Comparison of ENCODE assay signal across 26 cellular contexts in the genomic region with DNA sequence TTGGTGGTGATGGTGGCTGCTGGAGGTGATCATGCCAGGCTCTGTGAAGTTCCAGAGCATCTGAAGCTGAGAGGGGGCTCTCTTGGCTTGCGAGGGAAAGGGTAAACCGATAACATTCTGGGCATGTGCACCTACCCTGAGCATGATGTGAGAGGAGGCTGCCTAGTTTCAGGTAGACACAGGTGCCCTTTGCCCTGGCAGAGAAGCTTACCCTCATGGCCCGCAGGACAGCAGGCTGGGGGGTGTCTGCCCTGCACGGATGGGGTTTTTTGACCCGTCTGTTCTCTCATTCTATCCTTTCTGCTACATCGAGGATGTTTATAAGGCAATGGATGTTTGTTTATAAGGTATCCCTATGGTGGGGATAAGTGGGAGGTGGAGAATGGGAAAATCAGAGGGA.
"Had no signal": no experiment of that assay in that cellular context is flagged by ENCODE, and none has a peak within 500 bp of the region (broad histone marks: within the 10 kb centered on the region; RNA-seq: fewer than 3 reads in every experiment).

No MANE protein-coding gene starts in this region.

- H3K4me2 ChIP-seq: KMS-11 had no signal

- H3K9ac ChIP-seq: KMS-11 had no signal

- H3K36me3 ChIP-seq: Peyer's patch, SJSA1 had no signal

- H3K27ac ChIP-seq: body of pancreas, KMS-11, Peyer's patch, RWPE1, SJSA1 had no signal

- H3K4me3 ChIP-seq: body of pancreas, Peyer's patch, SJSA1 had no signal

- H3K4me1 ChIP-seq: body of pancreas, Peyer's patch, SJSA1 had no signal

- ATAC-seq: activated CD8-positive, alpha-beta T cell treated with anti-CD3 and anti-CD28 coated beads, Interleukin-2, amount 10 ng/mL, durations not matched to agents 7 days and 5 days; body of pancreas; WTC11 had no signal

- H3K9me3 ChIP-seq: body of pancreas, Peyer's patch, SJSA1 had no signal

- FAIRE-seq: bronchial epithelial cell had no signal

- H3K27me3 ChIP-seq: body of pancreas, Peyer's patch, SJSA1 had no signal

- DNase-seq: activated CD4-positive, alpha-beta T cell treated with anti-CD3 and anti-CD28 coated beads for 48 hours; activated CD4-positive, alpha-beta T cell treated with anti-CD3 and anti-CD28 coated beads, Interleukin-2, amount 50 U/mL, for 4 hours; activated CD4-positive, CD25-positive, alpha-beta regulatory T cell treated with anti-CD3 and anti-CD28 coated beads, Interleukin-2, amount 50 U/mL, for 72 hours; activated CD8-positive, alpha-beta T cell treated with anti-CD3 and anti-CD28 coated beads, Interleukin-2, amount 10 ng/mL, durations not matched to agents 7 days and 5 days; activated effector memory CD4-positive, alpha-beta T cell treated with Interleukin-2 at 50 U/mL for 16 hours; activated naive CD4-positive, alpha-beta T cell; activated T-cell treated with anti-CD3 and anti-CD28 coated beads, Interleukin-2, amount 50 U/mL, for 24 hours; aorta; body of pancreas; NCI-H1092; NCI-H1417 treated with DMSO at 0.1 percent for 48 hours; NCI-H1694; NCI-H2029; NCI-H2107; NCI-H2171 treated with DMSO at 0.1 percent for 48 hours; NCI-H526; NCI-H774; NK-92 treated with Interleukin-12 subunit alpha and Interleukin-12 subunit beta, amount 100 ng/mL, for 24 hours; Peyer's patch; Right ventricle myocardium superior; T-helper 9 cell had no signal
